Comparison of ENCODE assay signal across 25 cellular contexts in the genomic region with DNA sequence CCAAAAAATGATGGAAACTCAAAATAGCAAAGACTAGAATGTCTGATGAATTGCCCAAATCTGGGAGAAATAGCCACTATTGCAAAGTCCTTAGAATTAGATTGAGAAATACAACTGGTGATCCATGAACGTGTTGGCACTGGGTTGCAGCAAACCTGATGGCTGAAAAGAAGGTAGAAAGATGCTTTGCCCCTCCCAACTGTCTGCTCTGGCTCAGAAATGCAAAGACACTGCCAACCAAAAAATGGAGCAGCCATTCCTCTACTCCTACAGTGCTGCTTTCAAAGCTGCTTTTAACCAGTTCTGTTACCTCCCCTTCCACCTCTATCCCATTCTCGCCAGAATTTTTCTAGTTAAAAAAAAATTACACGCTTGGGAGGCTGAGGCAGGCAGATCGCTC.
"Had no signal": no experiment of that assay in that cellular context is flagged by ENCODE, and none has a peak within 500 bp of the region (broad histone marks: within the 10 kb centered on the region; RNA-seq: fewer than 3 reads in every experiment).

No MANE protein-coding gene starts in this region.

- H3K36me3 ChIP-seq: neutrophil, ovary, right lobe of liver, sigmoid colon, stomach, thoracic aorta, thyroid gland, tibial nerve, upper lobe of left lung, vagina had no signal

- H3K4me1 ChIP-seq: parathyroid adenoma, psoas muscle, right lobe of liver, sigmoid colon, stomach, thyroid gland, tibial nerve, upper lobe of left lung, vagina had no signal

- H3K4me3 ChIP-seq: ovary, psoas muscle, right lobe of liver, sigmoid colon, stomach, thoracic aorta, thyroid gland, tibial nerve, upper lobe of left lung, vagina had no signal

- H3K27me3 ChIP-seq: neutrophil, ovary, right lobe of liver, sigmoid colon, stomach, thyroid gland, tibial nerve, upper lobe of left lung, vagina had no signal

- H2AFZ ChIP-seq: parathyroid adenoma had no signal

- H3K79me2 ChIP-seq: parathyroid adenoma had no signal

- H3K27ac ChIP-seq: neutrophil, ovary, parathyroid adenoma, psoas muscle, right lobe of liver, sigmoid colon, stomach, thoracic aorta, thyroid gland, tibial nerve, upper lobe of left lung, vagina had no signal

- H3K9me3 ChIP-seq: neutrophil, ovary, right lobe of liver, sigmoid colon, thyroid gland, vagina had no signal

- DNase-seq: naive thymus-derived CD8-positive, alpha-beta T cell; nephron progenitor cell; nucleus accumbens; ovary; posterior cingulate gyrus; psoas muscle; right cardiac atrium; right lobe of liver; sigmoid colon; small intestine; stimulated activated CD4-positive, alpha-beta T cell treated with anti-CD3 and anti-CD28 coated beads, Interleukin-15, amount 100 ng/mL, for 24 hours; stimulated activated CD4-positive, alpha-beta T cell treated with anti-CD3 and anti-CD28 coated beads, Interleukin-2, amount 100 ng/mL, for 24 hours; stimulated activated CD4-positive, alpha-beta T cell treated with anti-CD3 and anti-CD28 coated beads, Interleukin-2, amount 100 ng/mL, for 48 hours; stimulated activated CD4-positive, alpha-beta T cell treated with anti-CD3 and anti-CD28 coated beads, Interleukin-4, amount 100 ng/mL, for 24 hours; stimulated activated naive B cell treated with anti-CD40 and anti-IgM and Interleukin-4, amounts not matched to agents 10 μg/mL and 1 μg/mL and 100 μg/mL, for 72 hours; stimulated activated naive CD4-positive, alpha-beta T cell treated with Interleukin-2 at 50 U/mL for 16 hours; stomach; thyroid gland; trophoblast cell; upper lobe of left lung had no signal
